10 cellular contexts compared by ENCODE assay signal in the genomic region with DNA sequence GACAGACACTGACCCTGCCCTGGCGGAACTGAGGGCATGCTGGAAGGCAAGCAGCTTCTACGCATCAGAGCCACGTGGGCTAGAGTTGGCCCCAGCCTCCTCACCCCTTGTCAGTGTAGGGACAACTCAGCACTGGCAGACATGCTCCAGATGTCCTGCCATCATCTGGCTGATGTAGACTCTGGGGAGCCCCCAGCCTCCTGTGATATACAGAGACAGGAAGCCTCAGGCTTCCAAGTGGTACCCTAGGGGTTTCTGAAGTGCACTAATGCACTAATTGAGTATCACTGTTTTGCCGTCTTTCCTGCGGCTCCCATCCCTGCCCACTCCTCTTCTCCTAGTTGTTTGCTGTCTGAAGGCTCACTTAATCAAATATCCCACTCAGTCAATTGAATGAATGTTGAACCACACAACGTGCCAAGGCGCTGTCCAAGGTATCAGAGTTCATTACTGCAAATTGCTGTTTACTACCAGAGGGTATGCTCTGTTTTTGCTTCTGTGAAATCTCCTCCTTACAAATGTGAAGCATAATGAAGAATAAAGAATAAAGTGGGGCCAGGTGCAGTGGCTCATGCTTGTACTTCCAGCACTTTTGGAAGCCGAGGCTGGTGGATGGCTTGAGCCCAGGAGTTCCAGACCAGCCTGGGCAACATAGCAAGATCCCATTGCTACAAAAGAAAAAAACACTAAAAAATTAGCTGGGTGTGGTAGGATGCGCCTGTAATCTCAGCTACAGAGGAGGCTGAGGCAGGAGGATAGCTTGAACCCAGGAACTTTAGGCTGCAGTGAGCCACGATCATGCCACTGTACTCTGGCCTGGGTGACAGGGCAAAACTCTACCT.
DNase-seq lines count a peak whose midpoint lies in the region; ATAC-seq and TF ChIP-seq lines count a peak whose summit lies in the region.
"Had no signal": no experiment of that assay in that cellular context is flagged by ENCODE, and none has a peak within 500 bp of the region (broad histone marks: within the 10 kb centered on the region; RNA-seq: fewer than 3 reads in every experiment).

No MANE protein-coding gene starts in this region.

- DNase-seq in EL = peak; percentile 13
- DNase-seq in NCI-H1436 treated with DMSO at 0.1 percent for 48 hours (lab: John Stamatoyannopoulos, UW) = peak; percentile 91
- peak; percentile 26 for DNase-seq in astrocyte of the cerebellum (ENCODE audit: low read depth)
- peak; percentile 17 for DNase-seq in kidney glomerular epithelial cell (lab: John Stamatoyannopoulos, UW)
- DNase-seq in dorsolateral prefrontal cortex = no peak
- DNase-seq in adrenal gland = no peak
- DNase-seq in GM13976 (ENCODE audit: low spot score) = no peak
- DNase-seq: H9, NCI-H2081 treated with DMSO at 0.1 percent for 48 hours had no signal

- TF ChIP-seq CTCF in astrocyte of the cerebellum (IDR thresholded peaks at IDR 0.05; ENCODE audit: low read depth, low read length, missing control alignments) (no peak), dorsolateral prefrontal cortex (IDR thresholded peaks at IDR 0.05 in 54 of 56, conservative IDR thresholded peaks at IDR 0.05 in 2 of 56; ENCODE audit: low read depth in 1 of 56, partially characterized antibody in 56 of 56) (no peak), adrenal gland (IDR thresholded peaks at IDR 0.05) (no peak), GM13976 (IDR thresholded peaks at IDR 0.05; ENCODE audit: borderline replicate concordance, control extremely low read depth, extremely low read depth, insufficient read depth, missing control alignments) (no peak)

- H3K4me3 ChIP-seq in astrocyte of the cerebellum (ENCODE audit: low read depth, low read length) = no peak overlapping the region
- no peak overlapping the region for H3K4me3 ChIP-seq in dorsolateral prefrontal cortex
- H3K4me3 ChIP-seq in adrenal gland = no peak overlapping the region

- H3K27me3 ChIP-seq in dorsolateral prefrontal cortex (no peaks in the 10 kb centered on the region), adrenal gland (no peaks in the 10 kb centered on the region)

- TF ChIP-seq POLR2A in adrenal gland (IDR thresholded peaks at IDR 0.05) = no peak

- H3K36me3 ChIP-seq in adrenal gland (replicated peaks in 1 of 2) = no peaks in the 10 kb centered on the region

- intact Hi-C loops in dorsolateral prefrontal cortex (cut with DNase I) = no loop called here
- intact Hi-C loops in adrenal gland (cut with DNase I) = no loop called here

- ATAC-seq in GM19463 (IDR thresholded peaks at IDR 0.05; ENCODE audit: unreplicated experiment) = no peak

- no peaks in the 10 kb centered on the region for H3K4me1 ChIP-seq in adrenal gland (replicated peaks in 1 of 2)

- in situ Hi-C loops in astrocyte of the cerebellum (cut with HindIII; ENCODE audit: low sequenced_read_pairs) (no loop called here), GM13976 (cut with MboI; ENCODE audit: low sequenced_read_pairs, unreplicated experiment) (no loop called here)

- H3K27ac ChIP-seq in dorsolateral prefrontal cortex (no peak overlapping the region), adrenal gland (no peak overlapping the region)

- 52 to 79% (median 69%) methylated on average over 10 of the region's 10 CpGs for WGBS in adrenal gland, 4 donors

- H3K9me3 ChIP-seq in adrenal gland (replicated peaks in 1 of 3) = no peaks in the 10 kb centered on the region

Comparison
In these comparisons a context has a peak if more than half of its experiments do, and no peak if none do; other contexts are left out.
1. DNase-seq: peak in EL (single experiment), NCI-H1436 treated with DMSO at 0.1 percent for 48 hours (single experiment), astrocyte of the cerebellum (single experiment) and kidney glomerular epithelial cell (single experiment); none in dorsolateral prefrontal cortex (0 of 10), adrenal gland (0 of 7) and GM13976 (single experiment).